In the genomic region with DNA sequence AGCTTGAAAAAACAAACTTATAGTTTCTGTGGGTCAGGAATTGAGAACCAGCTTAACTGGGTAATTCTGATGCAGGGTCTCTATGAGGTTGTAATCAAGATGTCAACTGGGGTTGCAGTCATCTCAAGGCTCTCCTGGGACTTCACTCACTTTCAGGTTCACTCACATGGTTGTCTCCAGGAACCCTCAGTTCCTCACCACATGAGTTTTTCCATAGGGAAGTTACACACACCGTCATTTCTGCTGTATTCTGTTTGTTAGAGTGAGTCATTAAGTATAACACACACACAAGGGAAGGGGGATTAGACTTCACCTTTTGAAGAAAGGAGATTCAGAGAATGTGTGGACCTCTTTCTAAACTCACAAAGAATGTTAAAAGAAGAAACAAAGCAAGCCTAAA, we compare ENCODE assay signal across 16 cellular contexts. TPM values are rescaled to one million over a fixed set of nuclear protein-coding genes. Genes with fewer than 3 reads are reported as not detected.
DNase-seq lines count a peak whose midpoint lies in the region; ATAC-seq and TF ChIP-seq lines count a peak whose summit lies in the region.
"Had no signal": no experiment of that assay in that cellular context is flagged by ENCODE, and none has a peak within 500 bp of the region (broad histone marks: within the 10 kb centered on the region; RNA-seq: fewer than 3 reads in every experiment).

No MANE protein-coding gene starts in this region.

- no peak overlapping the region for H3K23ac ChIP-seq in IMR-90 (ENCODE audit: low read depth, low read length)

- peak overlapping the region; percentile 6 for H3K27ac Mint-ChIP-seq in activated naive CD4-positive, alpha-beta T cell treated with anti-CD3 and anti-CD28 coated beads, Interleukin-2, amount 10 ng/mL, durations not matched to agents 7 days and 5 days
- H3K27ac Mint-ChIP-seq in activated naive CD4-positive, alpha-beta T cell treated with anti-CD3 and anti-CD28 coated beads for 36 hours: no peak overlapping the region
- peak overlapping the region; percentile 56 to 82 for H3K27ac Mint-ChIP-seq in stimulated activated naive CD8-positive, alpha-beta T cell treated with anti-CD3 and anti-CD28 coated beads, Interleukin-15, amount 100 ng/mL, for 72 hours
- H3K27ac Mint-ChIP-seq in CD4-positive, alpha-beta memory T cell: peak overlapping the region in 3 of 7 donors; percentile 7 to 70 (median 33)

- H3K4me1 Mint-ChIP-seq in activated naive CD4-positive, alpha-beta T cell treated with anti-CD3 and anti-CD28 coated beads, Interleukin-2, amount 10 ng/mL, durations not matched to agents 7 days and 5 days: peaks cover 12% of the 10 kb centered on the region
- H3K4me1 Mint-ChIP-seq in activated naive CD4-positive, alpha-beta T cell treated with anti-CD3 and anti-CD28 coated beads for 36 hours (ENCODE audit: low read depth): peaks cover 11% of the 10 kb centered on the region
- peaks cover 18% of the 10 kb centered on the region for H3K4me1 Mint-ChIP-seq in stimulated activated naive CD8-positive, alpha-beta T cell treated with anti-CD3 and anti-CD28 coated beads, Interleukin-15, amount 100 ng/mL, for 72 hours
- no peaks in the 10 kb centered on the region for H3K4me1 Mint-ChIP-seq in CD4-positive, alpha-beta memory T cell

- H3K4me1 ChIP-seq in IMR-90 (ENCODE audit: control insufficient read depth, insufficient read depth, low read length): no peaks in the 10 kb centered on the region
- no peaks in the 10 kb centered on the region for H3K4me1 ChIP-seq in CD4-positive, alpha-beta memory T cell (ENCODE audit: insufficient read depth, low read length)
- H3K4me1 ChIP-seq: psoas muscle had no signal

- H3K36me3 Mint-ChIP-seq in activated naive CD4-positive, alpha-beta T cell treated with anti-CD3 and anti-CD28 coated beads, Interleukin-2, amount 10 ng/mL, durations not matched to agents 7 days and 5 days: peaks cover 45% of the 10 kb centered on the region
- peaks cover 24% of the 10 kb centered on the region for H3K36me3 Mint-ChIP-seq in activated naive CD4-positive, alpha-beta T cell treated with anti-CD3 and anti-CD28 coated beads for 36 hours (ENCODE audit: low read depth)
- peaks cover 44 to 48% of the 10 kb centered on the region in 2 donors for H3K36me3 Mint-ChIP-seq in CD4-positive, alpha-beta memory T cell

- no peaks in the 10 kb centered on the region for H4K20me1 ChIP-seq in IMR-90 (ENCODE audit: insufficient read depth, low read length)

- H3K9me3 Mint-ChIP-seq in activated naive CD4-positive, alpha-beta T cell treated with anti-CD3 and anti-CD28 coated beads, Interleukin-2, amount 10 ng/mL, durations not matched to agents 7 days and 5 days: no peaks in the 10 kb centered on the region
- no peaks in the 10 kb centered on the region for H3K9me3 Mint-ChIP-seq in activated naive CD4-positive, alpha-beta T cell treated with anti-CD3 and anti-CD28 coated beads for 36 hours
- no peaks in the 10 kb centered on the region for H3K9me3 Mint-ChIP-seq in stimulated activated naive CD8-positive, alpha-beta T cell treated with anti-CD3 and anti-CD28 coated beads, Interleukin-15, amount 100 ng/mL, for 72 hours
- peaks cover 0 to 2% (median 0%) of the 10 kb centered on the region in 8 donors for H3K9me3 Mint-ChIP-seq in CD4-positive, alpha-beta memory T cell

- no peak overlapping the region for H3K18ac ChIP-seq in IMR-90 (ENCODE audit: low read depth, low read length)

- no peak overlapping the region for H3K4me3 ChIP-seq in IMR-90 (ENCODE audit: insufficient read depth, low read depth, low read length)
- no peak overlapping the region for H3K4me3 ChIP-seq in CD4-positive, alpha-beta memory T cell (ENCODE audit: low read length in 2 of 2)
- H3K4me3 ChIP-seq: psoas muscle had no signal

- H3K14ac ChIP-seq in IMR-90 (replicated peaks; ENCODE audit: low read depth, low read length): no peak overlapping the region

- no peak overlapping the region for H4K91ac ChIP-seq in IMR-90 (ENCODE audit: insufficient read depth, low read depth, low read length)

- no peak overlapping the region for H2BK5ac ChIP-seq in IMR-90 (ENCODE audit: low read depth, low read length, poor library complexity, severe bottlenecking)

- H3K36me3 ChIP-seq in IMR-90 (ENCODE audit: control insufficient read depth, insufficient read depth, low read length): peaks cover 30% of the 10 kb centered on the region
- H3K36me3 ChIP-seq in CD4-positive, alpha-beta memory T cell (ENCODE audit: insufficient read depth, low read length): peaks cover 33% of the 10 kb centered on the region

- ATAC-seq in IMR-90 (ENCODE audit: low read depth): no peak
- peak; percentile 71 for ATAC-seq in stimulated activated naive CD8-positive, alpha-beta T cell treated with anti-CD3 and anti-CD28 coated beads, Interleukin-15, amount 100 ng/mL, for 72 hours
- ATAC-seq: psoas muscle had no signal

- H2BK120ac ChIP-seq in IMR-90 (ENCODE audit: low read depth, low read length): no peak overlapping the region

- no peak for DNase-seq in activated naive CD4-positive, alpha-beta T cell treated with anti-CD3 and anti-CD28 coated beads, Interleukin-2, amount 10 ng/mL, durations not matched to agents 7 days and 5 days
- DNase-seq in activated naive CD4-positive, alpha-beta T cell treated with anti-CD3 and anti-CD28 coated beads for 36 hours: no peak
- peak; percentile 36 for DNase-seq in IMR-90
- DNase-seq in dermis blood vessel endothelial cell: peak; percentile 48
- no peak for DNase-seq in stimulated activated naive CD8-positive, alpha-beta T cell treated with anti-CD3 and anti-CD28 coated beads, Interleukin-15, amount 100 ng/mL, for 72 hours
- no peak for DNase-seq in NCI-H446 treated with DMSO at 0.1 percent for 48 hours (lab: John Stamatoyannopoulos, UW)
- no peak for DNase-seq in anterior cingulate cortex (lab: John Stamatoyannopoulos, UW)
- no peak for DNase-seq in CD4-positive, alpha-beta memory T cell
- DNase-seq: activated CD8-positive, alpha-beta memory T cell treated with anti-CD3 and anti-CD28 coated beads, Interleukin-2, amount 50 U/mL, for 4 hours; aorta; DMS 273 treated with DMSO at 0.1 percent for 48 hours; effector CD4-positive, alpha-beta T cell; NK-92 treated with Interleukin-12 subunit alpha and Interleukin-12 subunit beta, amount 100 ng/mL, for 24 hours; psoas muscle; SHP77 had no signal

- H3K4me3 Mint-ChIP-seq in activated naive CD4-positive, alpha-beta T cell treated with anti-CD3 and anti-CD28 coated beads, Interleukin-2, amount 10 ng/mL, durations not matched to agents 7 days and 5 days: no peak overlapping the region
- H3K4me3 Mint-ChIP-seq in activated naive CD4-positive, alpha-beta T cell treated with anti-CD3 and anti-CD28 coated beads for 36 hours: no peak overlapping the region
- no peak overlapping the region for H3K4me3 Mint-ChIP-seq in stimulated activated naive CD8-positive, alpha-beta T cell treated with anti-CD3 and anti-CD28 coated beads, Interleukin-15, amount 100 ng/mL, for 72 hours
- H3K4me3 Mint-ChIP-seq in CD4-positive, alpha-beta memory T cell: no peak overlapping the region

- no peaks in the 10 kb centered on the region for H3K9me3 ChIP-seq in IMR-90 (ENCODE audit: control insufficient read depth, insufficient read depth, low read length)
- no peaks in the 10 kb centered on the region for H3K9me3 ChIP-seq in CD4-positive, alpha-beta memory T cell (ENCODE audit: control insufficient read depth in 1 of 2, low read length in 2 of 2)
- H3K9me3 ChIP-seq: psoas muscle had no signal

- H2BK20ac ChIP-seq in IMR-90 (ENCODE audit: low read depth, low read length): no peak overlapping the region

- POLR2A ChIA-PET in IMR-90 (lab: Charles Lee; ENCODE audit: unreplicated experiment): no interaction called here
- POLR2A ChIA-PET in CD4-positive, alpha-beta memory T cell (lab: Charles Lee; ENCODE audit: partially characterized antibody): no interaction called here

- H4K5ac ChIP-seq in IMR-90 (ENCODE audit: low read depth, low read length): no peak overlapping the region

- H3K4ac ChIP-seq in IMR-90 (ENCODE audit: low read depth, low read length): no peak overlapping the region

- TF ChIP-seq RAD21 in IMR-90 (IDR thresholded peaks at IDR 0.05; ENCODE audit: low read length): no peak

- CTCF ChIA-PET in activated naive CD4-positive, alpha-beta T cell treated with anti-CD3 and anti-CD28 coated beads, Interleukin-2, amount 10 ng/mL, durations not matched to agents 7 days and 5 days (lab: Charles Lee): interaction anchor here (0.9 kb wide), 1 partner anchor 571 kb away, joined by 3 read pairs; no protein-coding TSS in a partner anchor
- CTCF ChIA-PET in activated naive CD4-positive, alpha-beta T cell treated with anti-CD3 and anti-CD28 coated beads for 36 hours (lab: Charles Lee): no interaction called here
- CTCF ChIA-PET in IMR-90 (lab: Yijun Ruan, JAX): no interaction called here
- CTCF ChIA-PET in CD4-positive, alpha-beta memory T cell (lab: Charles Lee; ENCODE audit: partially characterized antibody): interaction anchor here (1.1 kb wide), 1 partner anchor 9 kb away, joined by 3 read pairs; no protein-coding TSS in a partner anchor

- H3K27me3 Mint-ChIP-seq in activated naive CD4-positive, alpha-beta T cell treated with anti-CD3 and anti-CD28 coated beads, Interleukin-2, amount 10 ng/mL, durations not matched to agents 7 days and 5 days: no peaks in the 10 kb centered on the region
- no peaks in the 10 kb centered on the region for H3K27me3 Mint-ChIP-seq in activated naive CD4-positive, alpha-beta T cell treated with anti-CD3 and anti-CD28 coated beads for 36 hours (ENCODE audit: low read depth)
- no peaks in the 10 kb centered on the region for H3K27me3 Mint-ChIP-seq in stimulated activated naive CD8-positive, alpha-beta T cell treated with anti-CD3 and anti-CD28 coated beads, Interleukin-15, amount 100 ng/mL, for 72 hours
- no peaks in the 10 kb centered on the region for H3K27me3 Mint-ChIP-seq in CD4-positive, alpha-beta memory T cell

- in situ Hi-C loops in IMR-90 (cut with MboI; ENCODE audit: low sequenced_read_pairs): no loop called here

- no peak for TF ChIP-seq CTCF in IMR-90 (conservative IDR thresholded peaks at IDR 0.05; ENCODE audit: low read depth, low read length)

- no peak overlapping the region for H4K8ac ChIP-seq in IMR-90 (ENCODE audit: low read depth in 2 of 2, low read length in 2 of 2)

- H3K56ac ChIP-seq in IMR-90 (ENCODE audit: extremely low read depth, insufficient read depth, low read length): no peak overlapping the region

- dilution Hi-C loops in IMR-90 (cut with HindIII; ENCODE audit: low sequenced_read_pairs, unreplicated experiment): no loop called here

- no peaks in the 10 kb centered on the region for H3K27me3 ChIP-seq in IMR-90 (ENCODE audit: control insufficient read depth, insufficient read depth, low read length)
- no peaks in the 10 kb centered on the region for H3K27me3 ChIP-seq in CD4-positive, alpha-beta memory T cell (ENCODE audit: insufficient read depth, low read length)

- H2AK9ac ChIP-seq in IMR-90 (replicated peaks; ENCODE audit: low read depth, low read length, poor library complexity): no peak overlapping the region

- no peak overlapping the region for H2AFZ ChIP-seq in IMR-90 (replicated peaks; ENCODE audit: low read length, poor library complexity)

- H3K27ac ChIP-seq in IMR-90 (ENCODE audit: insufficient read depth, low read length): no peak overlapping the region
- no peak overlapping the region for H3K27ac ChIP-seq in CD4-positive, alpha-beta memory T cell (ENCODE audit: low read depth, low read length)
- H3K27ac ChIP-seq: psoas muscle had no signal

- no peak for TF ChIP-seq POLR2A in IMR-90 (IDR thresholded peaks at IDR 0.05; ENCODE audit: low read depth, low read length)

- H3K4me2 ChIP-seq in IMR-90 (ENCODE audit: low read depth, low read length): no peak overlapping the region

- no peak overlapping the region for H2BK15ac ChIP-seq in IMR-90 (ENCODE audit: low read depth, low read length)

- H3K9ac ChIP-seq in IMR-90 (ENCODE audit: low read depth, low read length): no peak overlapping the region

- no CpG with 5 or more reads among the region's 1 CpG for WGBS in IMR-90 (ENCODE audit: extremely low coverage in 2 of 2, insufficient read length in 1 of 2), 2 experiments

- intact Hi-C loops in activated naive CD4-positive, alpha-beta T cell treated with anti-CD3 and anti-CD28 coated beads for 36 hours (cut with micrococcal nuclease): no loop called here
- intact Hi-C loops in IMR-90 (cut with micrococcal nuclease): no loop called here
- intact Hi-C loops in CD4-positive, alpha-beta memory T cell (cut with micrococcal nuclease): no loop called here

- no TSS peak for BruUV-seq in IMR-90 (replicated peaks; lab: Mats Ljungman, UMichigan)

- H3K79me1 ChIP-seq in IMR-90 (ENCODE audit: low read depth in 1 of 2, low read length in 2 of 2): peaks cover 5 to 14% of the 10 kb centered on the region in 2 experiments; a peak in 3 of 4 replicates

- no peak overlapping the region for H2AK5ac ChIP-seq in IMR-90 (ENCODE audit: low read depth, low read length)

- no peaks in the 10 kb centered on the region for H3K9me1 ChIP-seq in IMR-90 (ENCODE audit: insufficient read depth, low read length)

RNA-seq across cellular contexts. Expression of a gene that starts 34.9 kb away (rescaled TPM):
- total RNA-seq in activated naive CD4-positive, alpha-beta T cell treated with anti-CD3 and anti-CD28 coated beads for 36 hours: not detected
- total RNA-seq in IMR-90 (2012; rRNA removed) (not detected in 2 replicates), dermis blood vessel endothelial cell (not detected in 2 replicates)
- not detected in 2 replicates for polyA plus RNA-seq in IMR-90 (2012; rRNA removed)
- 0.03 TPM in 1 of 2 replicates, not detected in the other for polyA plus RNA-seq in IMR-90 (2012; cell fraction: cytosol; rRNA removed)
- not detected in 2 replicates for polyA plus RNA-seq in IMR-90 (2012; cell fraction: nucleus; rRNA removed; ENCODE audit: low replicate concordance)
- total RNA-seq in CD4-positive, alpha-beta memory T cell: not detected
- polyA plus RNA-seq in CD4-positive, alpha-beta memory T cell: not detected
- total RNA-seq: aorta, mucosa of gallbladder, psoas muscle had no signal
- polyA plus RNA-seq: psoas muscle had no signal

Comparison
In these comparisons a context has a peak if more than half of its experiments do, and no peak if none do; other contexts are left out.
1. CTCF ChIA-PET loops: an anchor here in activated naive CD4-positive, alpha-beta T cell treated with anti-CD3 and anti-CD28 coated beads, Interleukin-2, amount 10 ng/mL, durations not matched to agents 7 days and 5 days (0.9 kb wide) and CD4-positive, alpha-beta memory T cell (1.1 kb wide); none called in activated naive CD4-positive, alpha-beta T cell treated with anti-CD3 and anti-CD28 coated beads for 36 hours and IMR-90.
2. DNase-seq: peak in IMR-90 (single experiment) and dermis blood vessel endothelial cell (single experiment); none in activated naive CD4-positive, alpha-beta T cell treated with anti-CD3 and anti-CD28 coated beads, Interleukin-2, amount 10 ng/mL, durations not matched to agents 7 days and 5 days (single experiment), activated naive CD4-positive, alpha-beta T cell treated with anti-CD3 and anti-CD28 coated beads for 36 hours (single experiment), stimulated activated naive CD8-positive, alpha-beta T cell treated with anti-CD3 and anti-CD28 coated beads, Interleukin-15, amount 100 ng/mL, for 72 hours (0 of 2), NCI-H446 treated with DMSO at 0.1 percent for 48 hours (single experiment), anterior cingulate cortex (0 of 58) and CD4-positive, alpha-beta memory T cell (0 of 5).